ENCODE assay signal across 11 cellular contexts in the genomic region with DNA sequence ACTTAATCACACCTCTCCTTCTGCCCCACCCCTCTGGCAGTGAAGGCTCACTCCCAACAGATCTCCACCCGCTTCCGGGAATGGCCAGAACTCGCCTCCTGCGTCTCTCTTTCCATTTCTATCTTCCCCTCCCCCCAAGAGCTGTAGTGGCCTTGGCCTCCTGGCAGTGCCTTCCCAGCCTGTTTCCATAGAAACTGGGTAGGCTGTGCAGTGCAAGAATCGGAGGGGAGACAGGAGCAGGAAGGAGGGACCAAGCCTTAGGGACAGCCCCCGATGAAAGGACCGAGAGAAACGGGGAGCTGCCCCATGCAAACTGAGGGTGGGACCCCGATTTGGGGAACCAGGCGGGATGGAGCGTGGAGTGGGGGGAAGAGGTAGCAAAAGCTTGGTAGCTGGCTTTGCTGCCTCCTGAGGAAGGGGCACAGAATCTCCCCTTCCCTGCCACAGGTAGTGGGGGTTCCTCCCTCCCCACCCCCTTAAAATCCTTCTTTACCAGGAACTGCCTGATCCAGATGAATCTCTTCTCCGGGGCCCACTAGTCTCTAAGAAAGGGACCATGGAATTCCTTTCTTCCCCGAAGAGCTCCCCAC. TPM values are rescaled to one million over a fixed set of nuclear protein-coding genes. Genes with fewer than 3 reads are reported as not detected.
DNase-seq lines count a peak whose midpoint lies in the region; ATAC-seq lines count a peak whose summit lies in the region.
"Had no signal": no experiment of that assay in that cellular context is flagged by ENCODE, and none has a peak within 500 bp of the region (broad histone marks: within the 10 kb centered on the region; RNA-seq: fewer than 3 reads in every experiment).

No MANE protein-coding gene starts in this region.

- H3K27me3 ChIP-seq in HUES6 (ENCODE audit: control insufficient read depth, insufficient read depth, low read length) (peaks cover 51% of the 10 kb centered on the region), mesendoderm (ENCODE audit: insufficient read depth, low read length, poor library complexity) (no peaks in the 10 kb centered on the region)

- H3K36me3 Mint-ChIP-seq in activated naive CD8-positive, alpha-beta T cell treated with anti-CD3 and anti-CD28 coated beads, Interleukin-2, amount 50 U/mL, for 24 hours (ENCODE audit: low read depth) = no peaks in the 10 kb centered on the region

- no peak for ATAC-seq in activated naive CD8-positive, alpha-beta T cell treated with anti-CD3 and anti-CD28 coated beads, Interleukin-2, amount 50 U/mL, for 24 hours
- ATAC-seq: lower lobe of right lung had no signal

- H3K23ac ChIP-seq in mesendoderm (ENCODE audit: low read length) = no peak overlapping the region

- peak overlapping the region; percentile 59 for H3K4me3 ChIP-seq in HUES6 (ENCODE audit: low read depth, low read length)
- H3K4me3 ChIP-seq in mesendoderm (ENCODE audit: low read length) = no peak overlapping the region
- H3K4me3 ChIP-seq: lower lobe of right lung had no signal

- no peak overlapping the region for H2BK15ac ChIP-seq in mesendoderm (replicated peaks; ENCODE audit: low read depth)

- H3K27ac Mint-ChIP-seq in activated naive CD8-positive, alpha-beta T cell treated with anti-CD3 and anti-CD28 coated beads, Interleukin-2, amount 50 U/mL, for 24 hours = no peak overlapping the region

- H3K9ac ChIP-seq in HUES6 (ENCODE audit: low read length) (peak overlapping the region; percentile 4), mesendoderm (ENCODE audit: low read length) (no peak overlapping the region)

- no peak overlapping the region for H2BK120ac ChIP-seq in mesendoderm (ENCODE audit: low read depth, low read length)

- no peak overlapping the region for H2BK5ac ChIP-seq in mesendoderm (ENCODE audit: low read length)

- H3K4me1 ChIP-seq in HUES6 (ENCODE audit: control insufficient read depth, insufficient read depth, low read length) (peaks cover 45% of the 10 kb centered on the region), mesendoderm (ENCODE audit: control insufficient read depth, low read depth, low read length) (peaks cover 12% of the 10 kb centered on the region)

- no peak overlapping the region for H3K4ac ChIP-seq in mesendoderm (ENCODE audit: low read depth, low read length)

- H3K27ac ChIP-seq in HUES6 (ENCODE audit: low read depth, low read length) (no peak overlapping the region), mesendoderm (ENCODE audit: low read depth, low read length) (no peak overlapping the region)
- H3K27ac ChIP-seq: lower lobe of right lung had no signal

- no peak overlapping the region for H3K18ac ChIP-seq in mesendoderm (ENCODE audit: low read length)

- H3K9me3 Mint-ChIP-seq in activated naive CD8-positive, alpha-beta T cell treated with anti-CD3 and anti-CD28 coated beads, Interleukin-2, amount 50 U/mL, for 24 hours = no peaks in the 10 kb centered on the region

- no peak overlapping the region for H3K4me3 Mint-ChIP-seq in activated naive CD8-positive, alpha-beta T cell treated with anti-CD3 and anti-CD28 coated beads, Interleukin-2, amount 50 U/mL, for 24 hours

- no peak overlapping the region for H2AK5ac ChIP-seq in mesendoderm (ENCODE audit: low read length)

- peak overlapping the region; percentile 45 for H3K56ac ChIP-seq in mesendoderm (ENCODE audit: low read length)

- WGBS in mesendoderm (ENCODE audit: extremely low coverage, insufficient coverage, low lambda C conversion rate) = no CpG with 5 or more reads among the region's 13 CpGs

- peaks cover 13% of the 10 kb centered on the region for H3K4me1 Mint-ChIP-seq in activated naive CD8-positive, alpha-beta T cell treated with anti-CD3 and anti-CD28 coated beads, Interleukin-2, amount 50 U/mL, for 24 hours

- no peaks in the 10 kb centered on the region for H3K36me3 ChIP-seq in HUES6 (ENCODE audit: control insufficient read depth, insufficient read depth, low read length)
- no peaks in the 10 kb centered on the region for H3K36me3 ChIP-seq in mesendoderm (ENCODE audit: control insufficient read depth, insufficient read depth, low read length)
- H3K36me3 ChIP-seq: lower lobe of right lung had no signal

- H3K27me3 Mint-ChIP-seq in activated naive CD8-positive, alpha-beta T cell treated with anti-CD3 and anti-CD28 coated beads, Interleukin-2, amount 50 U/mL, for 24 hours = peaks cover 80% of the 10 kb centered on the region

- no peaks in the 10 kb centered on the region for H3K79me2 ChIP-seq in mesendoderm (ENCODE audit: control insufficient read depth, insufficient read depth, low read length)

- DNase-seq in Ammon's horn (ENCODE audit: low spot score) = peak; percentile 76
- peak; percentile 90 for DNase-seq in cerebellum (ENCODE audit: low spot score)
- peak; percentile 90 for DNase-seq in mesendoderm
- DNase-seq in NAMALWA (ENCODE audit: low spot score) = no peak
- no peak for DNase-seq in T-helper 2 cell
- no peak for DNase-seq in SW 1271 (lab: John Stamatoyannopoulos, UW)
- no peak for DNase-seq in activated naive CD8-positive, alpha-beta T cell treated with anti-CD3 and anti-CD28 coated beads, Interleukin-2, amount 50 U/mL, for 24 hours
- DNase-seq: activated T-cell treated with anti-CD3 and anti-CD28 coated beads, Interleukin-2, amount 50 U/mL, for 1 hour; small intestine had no signal

- no peaks in the 10 kb centered on the region for H3K9me3 ChIP-seq in HUES6 (ENCODE audit: control insufficient read depth, insufficient read depth, low read depth, low read length)
- H3K9me3 ChIP-seq: lower lobe of right lung had no signal

- H3K4me2 ChIP-seq in mesendoderm (ENCODE audit: low read length) = peak overlapping the region; percentile 42

- H3K79me1 ChIP-seq in mesendoderm (ENCODE audit: low read length) = no peaks in the 10 kb centered on the region

- H4K8ac ChIP-seq in mesendoderm (ENCODE audit: low read depth, low read length) = no peak overlapping the region

- no peak overlapping the region for H4K5ac ChIP-seq in mesendoderm (ENCODE audit: low read length)

RNA-seq across cellular contexts. Expression of gene PCDH1, which starts 4.5 kb away (rescaled TPM):
- 27.4 TPM for total RNA-seq in cerebellum
- 11.8 TPM for polyA plus RNA-seq in mesendoderm (2013, experiment 1 of 2)
- 12.2 TPM for polyA plus RNA-seq in mesendoderm (2013, experiment 2 of 2)

RNA-seq across cellular contexts. Expression of gene DELE1, which starts 41.0 kb away (rescaled TPM):
- 50.6 TPM for total RNA-seq in cerebellum
- polyA plus RNA-seq in mesendoderm (2013, experiment 1 of 2) = 29.3 TPM
- polyA plus RNA-seq in mesendoderm (2013, experiment 2 of 2) = 30.5 TPM

Comparison
In these comparisons a context has a peak if more than half of its experiments do, and no peak if none do; other contexts are left out.
1. DNase-seq: peak in Ammon's horn (single experiment), cerebellum (single experiment) and mesendoderm (single experiment); none in NAMALWA (single experiment), T-helper 2 cell (0 of 5), SW 1271 (0 of 2) and activated naive CD8-positive, alpha-beta T cell treated with anti-CD3 and anti-CD28 coated beads, Interleukin-2, amount 50 U/mL, for 24 hours (single experiment).